ENCODE assay signal across 10 cellular contexts in genomic region chr10:104324931-104325330, GRCh38. TPM values are rescaled to one million over a fixed set of nuclear protein-coding genes. Genes with fewer than 3 reads are reported as not detected.
DNase-seq lines count a peak whose midpoint lies in the region; ATAC-seq and TF ChIP-seq lines count a peak whose summit lies in the region.
"Had no signal": no experiment of that assay in that cellular context is flagged by ENCODE, and none has a peak within 500 bp of the region (broad histone marks: within the 10 kb centered on the region; RNA-seq: fewer than 3 reads in every experiment).

No MANE protein-coding gene starts in this region.

- no peaks in the 10 kb centered on the region for H3K27me3 ChIP-seq in CD8-positive, alpha-beta memory T cell (ENCODE audit: insufficient read depth, low read length, poor library complexity, severe bottlenecking)
- H3K27me3 ChIP-seq in gastroesophageal sphincter, result no peaks in the 10 kb centered on the region

- TF ChIP-seq POLR2A in gastroesophageal sphincter (IDR thresholded peaks at IDR 0.05), result no peak

- H3K4me3 ChIP-seq in CD8-positive, alpha-beta memory T cell (ENCODE audit: low read length), result no peak overlapping the region
- no peak overlapping the region for H3K4me3 ChIP-seq in gastroesophageal sphincter

- H3K27ac Mint-ChIP-seq in CD8-positive, alpha-beta memory T cell, result peak overlapping the region; percentile 60 to 97 (median 90)
- H3K27ac Mint-ChIP-seq in WTC11, result peak overlapping the region; percentile 69; the same call in 1 of the 2 replicates
- H3K27ac Mint-ChIP-seq in stimulated activated memory B cell treated with anti-CD40 and anti-IgM and Interleukin-4, amounts not matched to agents 10 μg/mL and 1 μg/mL and 100 μg/mL, for 72 hours, result peak overlapping the region; percentile 77

- H3K9me3 ChIP-seq in CD8-positive, alpha-beta memory T cell (ENCODE audit: low read length), result no peaks in the 10 kb centered on the region
- no peaks in the 10 kb centered on the region for H3K9me3 ChIP-seq in gastroesophageal sphincter

- peaks cover 0 to 9% of the 10 kb centered on the region in 2 donors for H3K27me3 Mint-ChIP-seq in CD8-positive, alpha-beta memory T cell
- H3K27me3 Mint-ChIP-seq in WTC11 (ENCODE audit: low read depth), result no peaks in the 10 kb centered on the region
- H3K27me3 Mint-ChIP-seq in stimulated activated memory B cell treated with anti-CD40 and anti-IgM and Interleukin-4, amounts not matched to agents 10 μg/mL and 1 μg/mL and 100 μg/mL, for 72 hours, result no peaks in the 10 kb centered on the region

- ATAC-seq in WTC11, result no peak
- ATAC-seq in gastroesophageal sphincter, result no peak
- ATAC-seq in stimulated activated memory B cell treated with anti-CD40 and anti-IgM and Interleukin-4, amounts not matched to agents 10 μg/mL and 1 μg/mL and 100 μg/mL, for 72 hours, result no peak
- no peak for ATAC-seq in HG03175 (IDR thresholded peaks at IDR 0.05; ENCODE audit: unreplicated experiment)
- ATAC-seq in GM18909 (IDR thresholded peaks at IDR 0.05; ENCODE audit: poor library complexity, unreplicated experiment), result no peak

- TF ChIP-seq CTCF in WTC11 (IDR thresholded peaks at IDR 0.05), result no peak
- no peak for TF ChIP-seq CTCF in gastroesophageal sphincter (IDR thresholded peaks at IDR 0.05)

- no peak overlapping the region for H3K27ac ChIP-seq in CD8-positive, alpha-beta memory T cell (ENCODE audit: low read depth, low read length)
- H3K27ac ChIP-seq in gastroesophageal sphincter, result peak overlapping the region; percentile 50 to 100 (median 98)

- peak overlapping the region; percentile 11 to 80 (median 62) for H3K4me3 Mint-ChIP-seq in CD8-positive, alpha-beta memory T cell
- H3K4me3 Mint-ChIP-seq in WTC11, result no peak overlapping the region
- peak overlapping the region; percentile 70 for H3K4me3 Mint-ChIP-seq in stimulated activated memory B cell treated with anti-CD40 and anti-IgM and Interleukin-4, amounts not matched to agents 10 μg/mL and 1 μg/mL and 100 μg/mL, for 72 hours

- CTCF ChIA-PET in CD8-positive, alpha-beta memory T cell (lab: Charles Lee), result interaction anchor here (0.7 to 2.5 kb wide), 4 partner anchors 13 to 34 kb away, joined by 3 to 12 read pairs (median 4); partner anchors contain the start of genes CFAP58 and ITPRIP
- CTCF ChIA-PET in WTC11 (lab: Charles Lee), result interaction anchor here (1.4 kb wide), 1 partner anchor 50 kb away, joined by 3 read pairs; no protein-coding TSS in a partner anchor

- H3K4me1 Mint-ChIP-seq in CD8-positive, alpha-beta memory T cell, result peaks cover 94 to 98% (median 97%) of the 10 kb centered on the region in 3 donors
- peaks cover 94% of the 10 kb centered on the region for H3K4me1 Mint-ChIP-seq in WTC11
- H3K4me1 Mint-ChIP-seq in stimulated activated memory B cell treated with anti-CD40 and anti-IgM and Interleukin-4, amounts not matched to agents 10 μg/mL and 1 μg/mL and 100 μg/mL, for 72 hours, result peaks cover 94% of the 10 kb centered on the region

- H3K36me3 Mint-ChIP-seq in CD8-positive, alpha-beta memory T cell, result peaks cover 0 to 11% (median 3%) of the 10 kb centered on the region in 3 donors
- H3K36me3 Mint-ChIP-seq in WTC11, result peaks cover 5% of the 10 kb centered on the region; the same call in 1 of the 2 replicates
- peaks cover 5% of the 10 kb centered on the region for H3K36me3 Mint-ChIP-seq in stimulated activated memory B cell treated with anti-CD40 and anti-IgM and Interleukin-4, amounts not matched to agents 10 μg/mL and 1 μg/mL and 100 μg/mL, for 72 hours

- H3K36me3 ChIP-seq in CD8-positive, alpha-beta memory T cell (ENCODE audit: insufficient read depth, low read length), result no peaks in the 10 kb centered on the region
- no peaks in the 10 kb centered on the region for H3K36me3 ChIP-seq in gastroesophageal sphincter

- POLR2A ChIA-PET in CD8-positive, alpha-beta memory T cell (lab: Charles Lee), result no interaction called here
- POLR2A ChIA-PET in WTC11 (lab: Charles Lee), result no interaction called here

- WGBS in gastroesophageal sphincter (ENCODE audit: low coverage in 1 of 2), 2 donors, result 95 to 96% methylated on average over 4 to 6 of the region's 10 CpGs

- no peaks in the 10 kb centered on the region for H3K9me3 Mint-ChIP-seq in CD8-positive, alpha-beta memory T cell
- H3K9me3 Mint-ChIP-seq in WTC11, result no peaks in the 10 kb centered on the region
- no peaks in the 10 kb centered on the region for H3K9me3 Mint-ChIP-seq in stimulated activated memory B cell treated with anti-CD40 and anti-IgM and Interleukin-4, amounts not matched to agents 10 μg/mL and 1 μg/mL and 100 μg/mL, for 72 hours

- peaks cover 97% of the 10 kb centered on the region for H3K4me1 ChIP-seq in CD8-positive, alpha-beta memory T cell (ENCODE audit: insufficient read depth, low read length)
- H3K4me1 ChIP-seq in gastroesophageal sphincter, result peaks cover 26 to 100% (median 98%) of the 10 kb centered on the region in 3 donors

- DNase-seq in CD8-positive, alpha-beta memory T cell, result no peak
- DNase-seq in WTC11 (ENCODE audit: low spot score), result no peak
- no peak for DNase-seq in SK-N-DZ (ENCODE audit: low spot score)
- DNase-seq: activated gamma-delta T cell, DND-41, NCI-H524 treated with DMSO at 0.1 percent for 48 hours had no signal

- TF ChIP-seq EP300 in gastroesophageal sphincter (IDR thresholded peaks at IDR 0.05), result no peak

TF ChIP-seq in WTC11, 78 proteins besides CTCF, POLR2A, EP300 and RAD21:
- TF ChIP-seq ATF1 (CRISPR knock-in tag; IDR thresholded peaks at IDR 0.05), result no peak
- TF ChIP-seq ZNF416 (CRISPR knock-in tag; IDR thresholded peaks at IDR 0.05), result no peak
- TF ChIP-seq ETV6 (CRISPR knock-in tag; IDR thresholded peaks at IDR 0.05), result no peak
- no peak for TF ChIP-seq TEAD1 (CRISPR knock-in tag; IDR thresholded peaks at IDR 0.05)
- no peak for TF ChIP-seq CBFB (CRISPR knock-in tag; IDR thresholded peaks at IDR 0.05; ENCODE audit: low read depth)

RNA-seq across cellular contexts. Expression of gene ITPRIP, which starts 13.3 kb away (rescaled TPM):
- 10 to 100 TPM; 12.8 to 13.1 TPM for total RNA-seq in CD8-positive, alpha-beta memory T cell
- 23.1 TPM for polyA plus RNA-seq in CD8-positive, alpha-beta memory T cell
- total RNA-seq in WTC11 (2021) (13.0 to 16.8 TPM (median 13.4 TPM) in 3 replicates), gastroesophageal sphincter (10 to 100 TPM; 18.1 to 31.5 (median 22.8) TPM)
- 0.40 and 0.52 TPM in 2 replicates for polyA plus RNA-seq in SK-N-DZ (2014; cell fraction: cytosol; rRNA removed)
- polyA plus RNA-seq in SK-N-DZ (2014; cell fraction: nucleus; rRNA removed), result 0.04 and 0.88 TPM in 2 replicates

RNA-seq across cellular contexts. Expression of gene CFAP58, which starts 28.7 kb away (rescaled TPM):
- under 1 TPM in 1 of 2 experiments, not detected in 1; 0.07 TPM for total RNA-seq in CD8-positive, alpha-beta memory T cell
- not detected for polyA plus RNA-seq in CD8-positive, alpha-beta memory T cell
- 0.92 to 1.1 TPM (median 1.0 TPM) in 3 replicates for total RNA-seq in WTC11 (2021)
- 1 to 10 TPM in 3 of 4 donors, under 1 TPM in 1; 0.27 to 1.6 (median 1.3) TPM for total RNA-seq in gastroesophageal sphincter
- 0.05 TPM in 1 of 2 replicates, not detected in the other for polyA plus RNA-seq in SK-N-DZ (2014; cell fraction: cytosol; rRNA removed)
- polyA plus RNA-seq in SK-N-DZ (2014; cell fraction: nucleus; rRNA removed), result 0.07 TPM in 1 of 2 replicates, not detected in the other

RNA-seq across cellular contexts. Expression of gene GSTO2, which starts 55.9 kb away (rescaled TPM):
- 1 to 10 TPM in 1 of 2 experiments, under 1 TPM in 1; 0.93 to 1.1 TPM for total RNA-seq in CD8-positive, alpha-beta memory T cell
- polyA plus RNA-seq in CD8-positive, alpha-beta memory T cell, result 0.60 TPM
- total RNA-seq in WTC11 (2021), result 10.7 to 18.7 TPM (median 17.6 TPM) in 3 replicates
- total RNA-seq in gastroesophageal sphincter, result 1 to 10 TPM in 1 of 4 donors, under 1 TPM in 3; 0.15 to 1.3 (median 0.21) TPM
- 1.8 TPM in 1 of 2 replicates, not detected in the other for polyA plus RNA-seq in SK-N-DZ (2014; cell fraction: cytosol; rRNA removed)
- 0.76 TPM in 1 of 2 replicates, not detected in the other for polyA plus RNA-seq in SK-N-DZ (2014; cell fraction: nucleus; rRNA removed)
